15 cellular contexts compared by ENCODE assay signal in genomic region chr3:107680698-107681097, GRCh38.
A peak's percentile ranks its signal among the peaks of the same experiment; 100 is the strongest.
DNase-seq lines count a peak whose midpoint lies in the region; ATAC-seq, FAIRE-seq and TF ChIP-seq lines count a peak whose summit lies in the region.
"Had no signal": no experiment of that assay in that cellular context is flagged by ENCODE, and none has a peak within 500 bp of the region (broad histone marks: within the 10 kb centered on the region; RNA-seq: fewer than 3 reads in every experiment).

No MANE protein-coding gene starts in this region.

- H3K27me3 ChIP-seq in astrocyte (ENCODE audit: insufficient read depth, low read length), result no peaks in the 10 kb centered on the region
- H3K27me3 ChIP-seq: neutrophil, thyroid gland had no signal

- no peak for TF ChIP-seq CTCF in astrocyte (IDR thresholded peaks at IDR 0.05; ENCODE audit: insufficient read depth, low read depth, low read length)

- no peaks in the 10 kb centered on the region for H3K27me3 Mint-ChIP-seq in astrocyte (ENCODE audit: low read depth, unreplicated experiment)
- H3K27me3 Mint-ChIP-seq: activated T-cell treated with anti-CD3 and anti-CD28 coated beads, Interleukin-2, amount 50 U/mL, for 24 hours; IgD-negative memory B cell had no signal

- no peak overlapping the region for H3K4me2 ChIP-seq in astrocyte (ENCODE audit: low read length)

- H4K20me1 ChIP-seq in astrocyte (ENCODE audit: insufficient read depth, low read length), result peaks cover 14% of the 10 kb centered on the region

- no peak overlapping the region for H3K27ac Mint-ChIP-seq in astrocyte (ENCODE audit: unreplicated experiment)
- no peak overlapping the region for H3K27ac Mint-ChIP-seq in stimulated activated effector memory CD8-positive, alpha-beta T cell treated with anti-CD3 and anti-CD28 coated beads, Interleukin-12 subunit alpha, Interleukin-12 subunit beta, amount 100 ng/mL, for 72 hours
- H3K27ac Mint-ChIP-seq: activated T-cell treated with anti-CD3 and anti-CD28 coated beads, Interleukin-2, amount 50 U/mL, for 24 hours; H9; IgD-negative memory B cell had no signal

- DNase-seq in astrocyte (ENCODE audit: low read depth), result peak; percentile 70
- DNase-seq in stimulated activated effector memory CD8-positive, alpha-beta T cell treated with anti-CD3 and anti-CD28 coated beads, Interleukin-12 subunit alpha, Interleukin-12 subunit beta, amount 100 ng/mL, for 72 hours (ENCODE audit: low spot score in 2 of 2), result no peak
- DNase-seq in HUDEP-2 (lab: John Stamatoyannopoulos, UW; ENCODE audit: unreplicated experiment in 76 of 76), result no peak
- DNase-seq: activated T-cell treated with anti-CD3 and anti-CD28 coated beads, Interleukin-2, amount 50 U/mL, for 24 hours; H9; NCI-H1694; thyroid gland had no signal

- no peak overlapping the region for H2AFZ ChIP-seq in astrocyte (ENCODE audit: low read depth, low read length)

- peaks cover 48% of the 10 kb centered on the region for H3K4me1 Mint-ChIP-seq in astrocyte (ENCODE audit: low read depth, unreplicated experiment)
- peaks cover 39% of the 10 kb centered on the region for H3K4me1 Mint-ChIP-seq in stimulated activated effector memory CD8-positive, alpha-beta T cell treated with anti-CD3 and anti-CD28 coated beads, Interleukin-12 subunit alpha, Interleukin-12 subunit beta, amount 100 ng/mL, for 72 hours

- H3K36me3 Mint-ChIP-seq in astrocyte (ENCODE audit: low read depth, unreplicated experiment), result no peaks in the 10 kb centered on the region
- H3K36me3 Mint-ChIP-seq in stimulated activated effector memory CD8-positive, alpha-beta T cell treated with anti-CD3 and anti-CD28 coated beads, Interleukin-12 subunit alpha, Interleukin-12 subunit beta, amount 100 ng/mL, for 72 hours, result no peaks in the 10 kb centered on the region
- H3K36me3 Mint-ChIP-seq: IgD-negative memory B cell had no signal

- no peaks in the 10 kb centered on the region for H3K9me3 ChIP-seq in astrocyte (ENCODE audit: insufficient read depth, low read depth, low read length)
- H3K9me3 ChIP-seq: neutrophil had no signal

- no peaks in the 10 kb centered on the region for H3K4me1 ChIP-seq in astrocyte (ENCODE audit: insufficient read depth, low read length)
- H3K4me1 ChIP-seq: thyroid gland had no signal

- no peaks in the 10 kb centered on the region for H3K79me2 ChIP-seq in astrocyte (ENCODE audit: insufficient read depth, low read length)

- H3K9me3 Mint-ChIP-seq in astrocyte (ENCODE audit: unreplicated experiment), result peaks cover 9% of the 10 kb centered on the region
- H3K9me3 Mint-ChIP-seq in stimulated activated effector memory CD8-positive, alpha-beta T cell treated with anti-CD3 and anti-CD28 coated beads, Interleukin-12 subunit alpha, Interleukin-12 subunit beta, amount 100 ng/mL, for 72 hours, result no peaks in the 10 kb centered on the region
- H3K9me3 Mint-ChIP-seq: activated T-cell treated with anti-CD3 and anti-CD28 coated beads, Interleukin-2, amount 50 U/mL, for 24 hours; H9; IgD-negative memory B cell had no signal

- no peak overlapping the region for H3K4me3 Mint-ChIP-seq in astrocyte (ENCODE audit: unreplicated experiment)
- no peak overlapping the region for H3K4me3 Mint-ChIP-seq in stimulated activated effector memory CD8-positive, alpha-beta T cell treated with anti-CD3 and anti-CD28 coated beads, Interleukin-12 subunit alpha, Interleukin-12 subunit beta, amount 100 ng/mL, for 72 hours
- H3K4me3 Mint-ChIP-seq: activated T-cell treated with anti-CD3 and anti-CD28 coated beads, Interleukin-2, amount 50 U/mL, for 24 hours; H9; IgD-negative memory B cell had no signal

- no peak overlapping the region for H3K4me3 ChIP-seq in astrocyte (ENCODE audit: insufficient read depth, low read depth, low read length)
- H3K4me3 ChIP-seq: skin epidermis, thyroid gland had no signal

- H3K36me3 ChIP-seq in astrocyte (ENCODE audit: insufficient read depth, low read length), result no peaks in the 10 kb centered on the region
- H3K36me3 ChIP-seq: neutrophil, thyroid gland had no signal

- H3K9ac ChIP-seq in astrocyte (ENCODE audit: low read length), result no peak overlapping the region

- ATAC-seq in GM18868 (IDR thresholded peaks at IDR 0.05; ENCODE audit: unreplicated experiment) (peak; percentile 74), HG02884 (IDR thresholded peaks at IDR 0.05; ENCODE audit: unreplicated experiment) (peak; percentile 67), HG02678 (IDR thresholded peaks at IDR 0.05; ENCODE audit: unreplicated experiment) (no peak), HG02798 (IDR thresholded peaks at IDR 0.05; ENCODE audit: poor library complexity, unreplicated experiment) (no peak)
- ATAC-seq in stimulated activated effector memory CD8-positive, alpha-beta T cell treated with anti-CD3 and anti-CD28 coated beads, Interleukin-12 subunit alpha, Interleukin-12 subunit beta, amount 100 ng/mL, for 72 hours, result peak; percentile 42
- ATAC-seq: activated CD4-positive, CD25-positive, alpha-beta regulatory T cell treated with anti-CD3 and anti-CD28 coated beads, Interleukin-2, amount 50 U/mL, for 24 hours had no signal

- H3K27ac ChIP-seq in astrocyte (ENCODE audit: low read depth, low read length), result no peak overlapping the region
- H3K27ac ChIP-seq: neutrophil, skin epidermis, thyroid gland had no signal

- peak; percentile 82 for FAIRE-seq in astrocyte (lab: Jason Lieb, UNC)

Comparison
In these comparisons a context has a peak if more than half of its experiments do, and no peak if none do; other contexts are left out.
1. ATAC-seq: peak in GM18868 (single experiment), HG02884 (single experiment) and stimulated activated effector memory CD8-positive, alpha-beta T cell treated with anti-CD3 and anti-CD28 coated beads, Interleukin-12 subunit alpha, Interleukin-12 subunit beta, amount 100 ng/mL, for 72 hours (single experiment); none in HG02678 (single experiment) and HG02798 (single experiment).